Comparison of ENCODE assay signal across 20 cellular contexts in genomic region chr1:200755456-200755855, GRCh38.
"Had no signal": no experiment of that assay in that cellular context is flagged by ENCODE, and none has a peak within 500 bp of the region (broad histone marks: within the 10 kb centered on the region; RNA-seq: fewer than 3 reads in every experiment).

No MANE protein-coding gene starts in this region.

- H3K27ac ChIP-seq: coronary artery, heart left ventricle, parathyroid adenoma, prostate gland, right lobe of liver, tibial artery, upper lobe of right lung had no signal

- H2AFZ ChIP-seq: parathyroid adenoma had no signal

- H3K27me3 ChIP-seq: dorsolateral prefrontal cortex, heart left ventricle, right lobe of liver, tibial artery, upper lobe of right lung had no signal

- DNase-seq: dorsolateral prefrontal cortex; effector CD8-positive, alpha-beta T cell; heart left ventricle; hippocampal formation; islet precursor cell; naive B cell; right lobe of liver; stimulated activated CD4-positive, alpha-beta T cell treated with anti-CD3 and anti-CD28 coated beads, Interleukin-4, amount 100 ng/mL, for 1 hour; stimulated activated CD8-positive, alpha-beta memory T cell treated with anti-CD3 and anti-CD28 coated beads, Interleukin-4, amount 100 ng/mL, for 48 hours; tibial artery; upper lobe of right lung had no signal

- H3K36me3 ChIP-seq: prostate gland, right lobe of liver, upper lobe of right lung had no signal

- H3K9me3 Mint-ChIP-seq: naive B cell; nephron; stimulated activated effector memory CD8-positive, alpha-beta T cell treated with anti-CD3 and anti-CD28 coated beads, Interleukin-12 subunit alpha, Interleukin-12 subunit beta, amount 100 ng/mL, for 72 hours; stimulated activated naive CD8-positive, alpha-beta T cell treated with anti-CD3 and anti-CD28 coated beads, Interleukin-15, Interleukin-2, amounts not matched to agents 100 ng/mL and 50 ng/mL, for 24 hours had no signal

- H3K4me3 Mint-ChIP-seq: naive B cell; nephron; stimulated activated effector memory CD8-positive, alpha-beta T cell treated with anti-CD3 and anti-CD28 coated beads, Interleukin-12 subunit alpha, Interleukin-12 subunit beta, amount 100 ng/mL, for 72 hours; stimulated activated naive CD8-positive, alpha-beta T cell treated with anti-CD3 and anti-CD28 coated beads, Interleukin-15, Interleukin-2, amounts not matched to agents 100 ng/mL and 50 ng/mL, for 24 hours had no signal

- H3K4me1 Mint-ChIP-seq: naive B cell had no signal

- H3K4me3 ChIP-seq: coronary artery, dorsolateral prefrontal cortex, heart left ventricle, prostate gland, right lobe of liver, tibial artery, upper lobe of right lung had no signal

- H3K36me3 Mint-ChIP-seq: naive B cell; stimulated activated effector memory CD8-positive, alpha-beta T cell treated with anti-CD3 and anti-CD28 coated beads, Interleukin-12 subunit alpha, Interleukin-12 subunit beta, amount 100 ng/mL, for 72 hours had no signal

- H3K79me2 ChIP-seq: parathyroid adenoma had no signal

- ATAC-seq: esophagus mucosa; left lobe of liver; right lobe of liver; stimulated activated effector memory CD8-positive, alpha-beta T cell treated with anti-CD3 and anti-CD28 coated beads, Interleukin-12 subunit alpha, Interleukin-12 subunit beta, amount 100 ng/mL, for 72 hours had no signal

- H3K27me3 Mint-ChIP-seq: stimulated activated naive CD8-positive, alpha-beta T cell treated with anti-CD3 and anti-CD28 coated beads, Interleukin-15, Interleukin-2, amounts not matched to agents 100 ng/mL and 50 ng/mL, for 24 hours had no signal

- H3K9me3 ChIP-seq: heart left ventricle, prostate gland, right lobe of liver, tibial artery, upper lobe of right lung had no signal

- H3K9ac ChIP-seq: parathyroid adenoma had no signal

- H3K27ac Mint-ChIP-seq: nephron; stimulated activated effector memory CD8-positive, alpha-beta T cell treated with anti-CD3 and anti-CD28 coated beads, Interleukin-12 subunit alpha, Interleukin-12 subunit beta, amount 100 ng/mL, for 72 hours; stimulated activated naive CD8-positive, alpha-beta T cell treated with anti-CD3 and anti-CD28 coated beads, Interleukin-15, Interleukin-2, amounts not matched to agents 100 ng/mL and 50 ng/mL, for 24 hours had no signal

- H3K4me1 ChIP-seq: parathyroid adenoma, prostate gland, right lobe of liver, upper lobe of right lung had no signal

- FAIRE-seq: frontal cortex had no signal
